In genomic region chr1:66050123-66050522, GRCh38 we compare ENCODE assay signal across 34 cellular contexts.
"Had no signal": no experiment of that assay in that cellular context is flagged by ENCODE, and none has a peak within 500 bp of the region (broad histone marks: within the 10 kb centered on the region; RNA-seq: fewer than 3 reads in every experiment).

No MANE protein-coding gene starts in this region.

- H3K4me3 ChIP-seq: breast epithelium, heart right ventricle, left lung, mucosa of descending colon, sigmoid colon, suprapubic skin, tibial nerve had no signal

- H3K27me3 ChIP-seq: breast epithelium, left lung, sigmoid colon, suprapubic skin, tibial nerve had no signal

- H3K36me3 Mint-ChIP-seq: stimulated activated memory B cell treated with anti-CD40 and anti-IgM and Interleukin-4, amounts not matched to agents 10 μg/mL and 1 μg/mL and 100 μg/mL, for 72 hours; WTC11 had no signal

- FAIRE-seq: colon, small intestine had no signal

- ATAC-seq: activated CD8-positive, alpha-beta T cell treated with anti-CD3 and anti-CD28 coated beads for 36 hours; activated T-cell treated with anti-CD3 and anti-CD28 coated beads, Interleukin-2, amount 50 U/mL, for 4 hours; activated T-helper 17 cell treated with anti-CD3 and anti-CD28 coated beads, Interleukin-2, amount 50 U/mL, for 72 hours; effector memory CD8-positive, alpha-beta T cell; esophagus mucosa; heart right ventricle; left lung; mucosa of descending colon; SK-N-SH treated with all-trans-retinoic acid at 6 μM for 48 hours; stimulated activated memory B cell treated with anti-CD40 and anti-IgM and Interleukin-4, amounts not matched to agents 10 μg/mL and 1 μg/mL and 100 μg/mL, for 72 hours; stimulated activated naive CD8-positive, alpha-beta T cell treated with anti-CD3 and anti-CD28 coated beads, Interleukin-15, amount 100 ng/mL, for 72 hours; T-helper 17 cell; WTC11 had no signal

- H3K9me3 ChIP-seq: breast epithelium, heart right ventricle, left lung, mucosa of descending colon, sigmoid colon, suprapubic skin, tibial nerve had no signal

- H3K4me3 Mint-ChIP-seq: activated CD8-positive, alpha-beta T cell treated with anti-CD3 and anti-CD28 coated beads for 36 hours; activated T-cell treated with anti-CD3 and anti-CD28 coated beads, Interleukin-2, amount 50 U/mL, for 4 hours; activated T-helper 17 cell treated with anti-CD3 and anti-CD28 coated beads, Interleukin-2, amount 50 U/mL, for 72 hours; central memory CD8-positive, alpha-beta T cell; effector memory CD8-positive, alpha-beta T cell; nephron; stimulated activated memory B cell treated with anti-CD40 and anti-IgM and Interleukin-4, amounts not matched to agents 10 μg/mL and 1 μg/mL and 100 μg/mL, for 72 hours; stimulated activated naive CD8-positive, alpha-beta T cell treated with anti-CD3 and anti-CD28 coated beads, Interleukin-15, amount 100 ng/mL, for 72 hours; T-helper 17 cell; WTC11 had no signal

- DNase-seq: activated CD4-positive, alpha-beta T cell treated with anti-CD3 and anti-CD28 coated beads for 1 hour; activated CD4-positive, alpha-beta T cell treated with anti-CD3 and anti-CD28 coated beads, Interleukin-2, amount 50 U/mL, for 1 hour; activated CD8-positive, alpha-beta T cell treated with anti-CD3 and anti-CD28 coated beads for 36 hours; activated gamma-delta T cell treated with Interleukin-2 at 50 U/mL for 16 hours; activated naive CD4-positive, alpha-beta T cell treated with anti-CD3 and anti-CD28 coated beads, Interleukin-2, amount 50 U/mL, for 16 hours; activated T-cell treated with anti-CD3 and anti-CD28 coated beads, Interleukin-2, amount 50 U/mL, for 4 hours; effector memory CD8-positive, alpha-beta T cell; foreskin fibroblast; heart right ventricle; kidney glomerular epithelial cell; left lung; mammary epithelial cell; mucosa of descending colon; retina; sigmoid colon; small intestine; stimulated activated CD4-positive, alpha-beta T cell treated with anti-CD3 and anti-CD28 coated beads, Interleukin-1b, Interleukin-23, amount 100 ng/mL, for 48 hours; stimulated activated CD4-positive, alpha-beta T cell treated with anti-CD3 and anti-CD28 coated beads, Interleukin-4, amount 100 ng/mL, for 4 hours; stimulated activated CD8-positive, alpha-beta memory T cell treated with anti-CD3 and anti-CD28 coated beads, Interleukin-4, amount 100 ng/mL, for 48 hours; stimulated activated naive CD8-positive, alpha-beta T cell treated with anti-CD3 and anti-CD28 coated beads, Interleukin-15, amount 100 ng/mL, for 72 hours; T-helper 17 cell; T1000 had no signal

- H3K27ac Mint-ChIP-seq: activated CD8-positive, alpha-beta T cell treated with anti-CD3 and anti-CD28 coated beads for 36 hours; activated T-helper 17 cell treated with anti-CD3 and anti-CD28 coated beads, Interleukin-2, amount 50 U/mL, for 72 hours; effector memory CD8-positive, alpha-beta T cell; nephron; progenitor cell of endocrine pancreas; stimulated activated memory B cell treated with anti-CD40 and anti-IgM and Interleukin-4, amounts not matched to agents 10 μg/mL and 1 μg/mL and 100 μg/mL, for 72 hours; T-helper 17 cell; WTC11 had no signal

- H3K9me3 Mint-ChIP-seq: activated CD8-positive, alpha-beta T cell treated with anti-CD3 and anti-CD28 coated beads for 36 hours; activated T-cell treated with anti-CD3 and anti-CD28 coated beads, Interleukin-2, amount 50 U/mL, for 4 hours; activated T-helper 17 cell treated with anti-CD3 and anti-CD28 coated beads, Interleukin-2, amount 50 U/mL, for 72 hours; central memory CD8-positive, alpha-beta T cell; effector memory CD8-positive, alpha-beta T cell; nephron; stimulated activated naive CD8-positive, alpha-beta T cell treated with anti-CD3 and anti-CD28 coated beads, Interleukin-15, amount 100 ng/mL, for 72 hours; WTC11 had no signal

- H3K4me1 ChIP-seq: breast epithelium, heart right ventricle, left lung, sigmoid colon, suprapubic skin, tibial nerve had no signal

- H3K27me3 Mint-ChIP-seq: progenitor cell of endocrine pancreas; stimulated activated memory B cell treated with anti-CD40 and anti-IgM and Interleukin-4, amounts not matched to agents 10 μg/mL and 1 μg/mL and 100 μg/mL, for 72 hours had no signal

- H3K4me1 Mint-ChIP-seq: activated T-helper 17 cell treated with anti-CD3 and anti-CD28 coated beads, Interleukin-2, amount 50 U/mL, for 72 hours; central memory CD8-positive, alpha-beta T cell; nephron; stimulated activated memory B cell treated with anti-CD40 and anti-IgM and Interleukin-4, amounts not matched to agents 10 μg/mL and 1 μg/mL and 100 μg/mL, for 72 hours; stimulated activated naive CD8-positive, alpha-beta T cell treated with anti-CD3 and anti-CD28 coated beads, Interleukin-15, amount 100 ng/mL, for 72 hours; T-helper 17 cell; WTC11 had no signal

- H3K36me3 ChIP-seq: breast epithelium, heart right ventricle, left lung, sigmoid colon, suprapubic skin, tibial nerve had no signal

- H3K27ac ChIP-seq: breast epithelium, heart right ventricle, left lung, sigmoid colon, suprapubic skin, tibial nerve had no signal
